ENCODE assay signal across 19 cellular contexts in the genomic region with DNA sequence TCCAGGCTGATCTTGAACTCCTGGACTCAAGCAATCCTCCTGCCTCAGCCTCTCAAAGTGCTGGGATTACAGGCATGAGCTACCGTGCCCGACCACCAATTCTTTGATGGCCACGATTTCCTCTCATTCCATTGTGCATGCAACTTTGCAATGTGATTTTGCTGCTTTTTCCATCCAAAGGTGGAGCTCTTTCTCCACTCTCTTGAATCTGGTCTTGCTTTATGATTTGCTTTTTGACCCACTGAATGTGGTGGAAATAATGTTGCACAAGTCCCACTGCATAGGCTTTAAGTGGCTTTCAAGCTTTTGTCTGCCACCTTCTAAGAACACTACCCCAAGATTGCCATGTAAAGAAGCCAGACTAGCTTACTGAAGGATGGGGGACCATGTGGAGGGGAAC. TPM values are rescaled to one million over a fixed set of nuclear protein-coding genes. Genes with fewer than 3 reads are reported as not detected.
DNase-seq lines count a peak whose midpoint lies in the region; ATAC-seq and TF ChIP-seq lines count a peak whose summit lies in the region.
"Had no signal": no experiment of that assay in that cellular context is flagged by ENCODE, and none has a peak within 500 bp of the region (broad histone marks: within the 10 kb centered on the region; RNA-seq: fewer than 3 reads in every experiment).

No MANE protein-coding gene starts in this region.

- TF ChIP-seq CTCF in Loucy (conservative IDR thresholded peaks at IDR 0.05; ENCODE audit: low read length) (peak; percentile 35; the same call in 1 of the 2 replicates), CD14-positive monocyte (IDR thresholded peaks at IDR 0.05) (no peak)

- H3K27ac ChIP-seq in mesendoderm (ENCODE audit: low read depth, low read length), result no peak overlapping the region
- H3K27ac ChIP-seq: tibial artery had no signal

- no peak overlapping the region for H4K8ac ChIP-seq in mesendoderm (ENCODE audit: low read depth, low read length)

- ATAC-seq in sciatic nerve, result no peak
- ATAC-seq: esophagus mucosa had no signal

- WGBS in mesendoderm (ENCODE audit: extremely low coverage, insufficient coverage, low lambda C conversion rate), result no CpG with 5 or more reads among the region's 3 CpGs

- H3K36me3 Mint-ChIP-seq in CD14-positive monocyte, result peaks cover 40 to 77% of the 10 kb centered on the region in 2 donors

- H2AK5ac ChIP-seq in mesendoderm (ENCODE audit: low read length), result no peak overlapping the region

- no peaks in the 10 kb centered on the region for H3K9me2 ChIP-seq in Loucy (replicated peaks; ENCODE audit: low read depth, low read length)

- H3K79me2 ChIP-seq in Loucy (ENCODE audit: insufficient read depth, low read length) (no peaks in the 10 kb centered on the region), mesendoderm (ENCODE audit: control insufficient read depth, insufficient read depth, low read length) (no peaks in the 10 kb centered on the region)

- H4K5ac ChIP-seq in mesendoderm (ENCODE audit: low read length), result no peak overlapping the region

- H3K27me3 ChIP-seq in Loucy (ENCODE audit: insufficient read depth, low read length, poor library complexity, severe bottlenecking) (no peaks in the 10 kb centered on the region), mesendoderm (ENCODE audit: insufficient read depth, low read length, poor library complexity) (no peaks in the 10 kb centered on the region)
- H3K27me3 ChIP-seq: tibial artery had no signal

- H2BK5ac ChIP-seq in mesendoderm (ENCODE audit: low read length), result no peak overlapping the region

- H3K56ac ChIP-seq in mesendoderm (ENCODE audit: low read length), result no peak overlapping the region

- H3F3A ChIP-seq in Loucy (ENCODE audit: low read depth), result no peaks in the 10 kb centered on the region

- H4K20me1 ChIP-seq in Loucy (ENCODE audit: insufficient read depth, low read length, poor library complexity, severe bottlenecking), result no peaks in the 10 kb centered on the region

- no peak overlapping the region for H3K4me3 Mint-ChIP-seq in CD14-positive monocyte
- H3K4me3 Mint-ChIP-seq: T-helper 1 cell treated with Interleukin-12 subunit alpha and Interleukin-12 subunit beta and Interleukin-4 antibody, amounts not matched to agents 30 μg/mL and 1 μg/mL, for 36 hours had no signal

- H3K27ac Mint-ChIP-seq in CD14-positive monocyte, result peak overlapping the region in 1 of 7 donors; percentile 57
- H3K27ac Mint-ChIP-seq: T-helper 1 cell treated with Interleukin-12 subunit alpha and Interleukin-12 subunit beta and Interleukin-4 antibody, amounts not matched to agents 30 μg/mL and 1 μg/mL, for 36 hours had no signal

- no peak overlapping the region for H2BK120ac ChIP-seq in mesendoderm (ENCODE audit: low read depth, low read length)

- H2BK15ac ChIP-seq in mesendoderm (replicated peaks; ENCODE audit: low read depth), result no peak overlapping the region

- H3K27me3 Mint-ChIP-seq in CD14-positive monocyte (ENCODE audit: low read depth in 3 of 3), result peaks cover 0 to 1% (median 0%) of the 10 kb centered on the region in 3 donors

- no peak overlapping the region for H3K4me3 ChIP-seq in Loucy (ENCODE audit: low read length, poor library complexity, severe bottlenecking)
- no peak overlapping the region for H3K4me3 ChIP-seq in mesendoderm (ENCODE audit: low read length)
- H3K4me3 ChIP-seq: tibial artery had no signal

- H3K4me2 ChIP-seq in Loucy (ENCODE audit: low read depth, low read length, poor library complexity, severe bottlenecking) (no peak overlapping the region), mesendoderm (ENCODE audit: low read length) (no peak overlapping the region)

- DNase-seq in DMS53 (lab: John Stamatoyannopoulos, UW), result peak; percentile 4
- DNase-seq in DMS53 treated with DMSO at 0.1 percent for 48 hours (lab: John Stamatoyannopoulos, UW; ENCODE audit: unreplicated experiment), result no peak
- DNase-seq in dermis blood vessel endothelial cell, result peak; percentile 26
- DNase-seq in mesendoderm, result peak; percentile 11
- no peak for DNase-seq in CD14-positive monocyte (ENCODE audit: low spot score)
- no peak for DNase-seq in sciatic nerve (ENCODE audit: low spot score)
- DNase-seq in stimulated activated CD4-positive, alpha-beta T cell treated with anti-CD3 and anti-CD28 coated beads, Interleukin-4, amount 100 ng/mL, for 4 hours, result no peak
- DNase-seq: 8988T; activated CD4-positive, alpha-beta T cell treated with anti-CD3 and anti-CD28 coated beads for 1 hour; activated T-cell treated with anti-CD3 and anti-CD28 coated beads for 4 hours; cortex of kidney; mammary epithelial cell; NCI-H2029; NCI-H69; stimulated activated CD4-positive, alpha-beta T cell treated with anti-CD3 and anti-CD28 coated beads, Interleukin-2, amount 100 ng/mL, for 24 hours; tibial artery had no signal

- H3K18ac ChIP-seq in mesendoderm (ENCODE audit: low read length), result no peak overlapping the region

- H3K36me3 ChIP-seq in Loucy (ENCODE audit: insufficient read depth, low read length) (no peaks in the 10 kb centered on the region), mesendoderm (ENCODE audit: control insufficient read depth, insufficient read depth, low read length) (no peaks in the 10 kb centered on the region)

- H3K9ac ChIP-seq in Loucy (ENCODE audit: low read depth, low read length, poor library complexity, severe bottlenecking), result no peak overlapping the region
- H3K9ac ChIP-seq in mesendoderm (ENCODE audit: low read length), result no peak overlapping the region

- H3K4me1 ChIP-seq in Loucy (ENCODE audit: insufficient read depth, low read length, poor library complexity, severe bottlenecking) (no peaks in the 10 kb centered on the region), mesendoderm (ENCODE audit: control insufficient read depth, low read depth, low read length) (no peaks in the 10 kb centered on the region)

- no peak overlapping the region for H2AFZ ChIP-seq in Loucy (ENCODE audit: low read length)

- H3K4ac ChIP-seq in mesendoderm (ENCODE audit: low read depth, low read length), result no peak overlapping the region

- no peaks in the 10 kb centered on the region for H3K9me3 ChIP-seq in Loucy (ENCODE audit: insufficient read depth, low read depth, low read length)
- H3K9me3 ChIP-seq: tibial artery had no signal

- H3K9me3 Mint-ChIP-seq in CD14-positive monocyte, result peaks cover 0 to 9% (median 0%) of the 10 kb centered on the region in 7 donors
- H3K9me3 Mint-ChIP-seq: T-helper 1 cell treated with Interleukin-12 subunit alpha and Interleukin-12 subunit beta and Interleukin-4 antibody, amounts not matched to agents 30 μg/mL and 1 μg/mL, for 36 hours had no signal

- H3K23ac ChIP-seq in mesendoderm (ENCODE audit: low read length), result no peak overlapping the region

- H3K4me1 Mint-ChIP-seq in CD14-positive monocyte, result peaks cover 4% of the 10 kb centered on the region

- H3K79me1 ChIP-seq in mesendoderm (ENCODE audit: low read length), result no peaks in the 10 kb centered on the region

- intact Hi-C loops in CD14-positive monocyte (cut with micrococcal nuclease) (no loop called here), sciatic nerve (cut with DNase I) (no loop called here)

RNA-seq across cellular contexts. Expression of a gene that starts 10.6 kb away (rescaled TPM):
- total RNA-seq in dermis blood vessel endothelial cell, result 285 and 407 TPM in 2 replicates
- 106 TPM for polyA plus RNA-seq in mesendoderm (2013, experiment 1 of 2)
- polyA plus RNA-seq in mesendoderm (2013, experiment 2 of 2), result 110 TPM
- polyA plus RNA-seq in CD14-positive monocyte, result 100 to 1,000 TPM; 178 to 196 TPM
- total RNA-seq in sciatic nerve, result 118 TPM

RNA-seq across cellular contexts. Expression of a gene that starts 25.0 kb away (rescaled TPM):
- total RNA-seq in dermis blood vessel endothelial cell (45.1 and 47.1 TPM in 2 replicates), sciatic nerve (16.8 TPM)
- polyA plus RNA-seq in mesendoderm (2013, experiment 1 of 2), result 10.7 TPM
- 9.8 TPM for polyA plus RNA-seq in mesendoderm (2013, experiment 2 of 2)
- polyA plus RNA-seq in CD14-positive monocyte, result 10 to 100 TPM; 40.4 to 59.3 TPM

RNA-seq across cellular contexts. Expression of a gene that starts 42.7 kb away (rescaled TPM):
- 81.5 and 95.7 TPM in 2 replicates for total RNA-seq in dermis blood vessel endothelial cell
- 47.0 TPM for polyA plus RNA-seq in mesendoderm (2013, experiment 1 of 2)
- 45.5 TPM for polyA plus RNA-seq in mesendoderm (2013, experiment 2 of 2)
- 10 to 100 TPM; 58.9 to 77.3 TPM for polyA plus RNA-seq in CD14-positive monocyte
- total RNA-seq in sciatic nerve, result 69.4 TPM

Comparison
In these comparisons a context has a peak if more than half of its experiments do, and no peak if none do; other contexts are left out.
1. DNase-seq: peak in DMS53 (single experiment), dermis blood vessel endothelial cell (single experiment) and mesendoderm (single experiment); none in DMS53 treated with DMSO at 0.1 percent for 48 hours (single experiment), CD14-positive monocyte (single experiment), sciatic nerve (single experiment) and stimulated activated CD4-positive, alpha-beta T cell treated with anti-CD3 and anti-CD28 coated beads, Interleukin-4, amount 100 ng/mL, for 4 hours (0 of 2).